8 cellular contexts compared by ENCODE assay signal in genomic region chr3:125375950-125376679, GRCh38. TPM values are rescaled to one million over a fixed set of nuclear protein-coding genes. Genes with fewer than 3 reads are reported as not detected.
A peak's percentile ranks its signal among the peaks of the same experiment; 100 is the strongest.
DNase-seq lines count a peak whose midpoint lies in the region; ATAC-seq, FAIRE-seq and TF ChIP-seq lines count a peak whose summit lies in the region.

No MANE protein-coding gene starts in this region.

- H3K9me3 ChIP-seq in CD4-positive, CD25-positive, alpha-beta regulatory T cell (ENCODE audit: control insufficient read depth in 2 of 2, low read length in 2 of 2): no peaks in the 10 kb centered on the region
- H3K9me3 ChIP-seq in T-helper 17 cell (ENCODE audit: control insufficient read depth, low read length, poor library complexity, severe bottlenecking) (no peaks in the 10 kb centered on the region), gastroesophageal sphincter (no peaks in the 10 kb centered on the region), small intestine (ENCODE audit: control insufficient read depth, low read depth) (no peaks in the 10 kb centered on the region)

- FAIRE-seq in small intestine (lab: Jason Lieb, UNC) (no peak), frontal cortex (lab: Jason Lieb, UNC) (no peak)

- TF ChIP-seq CTCF in gastroesophageal sphincter (IDR thresholded peaks at IDR 0.05): no peak

- H3K36me3 Mint-ChIP-seq in CD4-positive, CD25-positive, alpha-beta regulatory T cell: peaks cover 8% of the 10 kb centered on the region
- H3K36me3 Mint-ChIP-seq in T-helper 17 cell (ENCODE audit: low read depth): peaks cover 8% of the 10 kb centered on the region

- DNase-seq in CD4-positive, CD25-positive, alpha-beta regulatory T cell: no peak
- no peak for DNase-seq in T-helper 17 cell
- DNase-seq in small intestine: no peak
- no peak for DNase-seq in frontal cortex (ENCODE audit: low spot score in 2 of 2)
- no peak for DNase-seq in stimulated activated naive CD4-positive, alpha-beta T cell treated with Interleukin-2 at 50 U/mL for 16 hours (lab: John Stamatoyannopoulos, UW)

- TF ChIP-seq POLR2A in gastroesophageal sphincter (IDR thresholded peaks at IDR 0.05): no peak

- no peak for ATAC-seq in CD4-positive, CD25-positive, alpha-beta regulatory T cell (ENCODE audit: low read depth in 2 of 2)
- ATAC-seq in HG03378 (IDR thresholded peaks at IDR 0.05; ENCODE audit: unreplicated experiment): peak; percentile 22
- ATAC-seq in T-helper 17 cell: no peak
- no peak for ATAC-seq in gastroesophageal sphincter
- ATAC-seq in HG02759 (IDR thresholded peaks at IDR 0.05; ENCODE audit: unreplicated experiment): no peak

- peaks cover 15 to 45% (median 26%) of the 10 kb centered on the region in 4 donors for H3K4me1 Mint-ChIP-seq in CD4-positive, CD25-positive, alpha-beta regulatory T cell
- peaks cover 29% of the 10 kb centered on the region for H3K4me1 Mint-ChIP-seq in T-helper 17 cell

- TF ChIP-seq EP300 in gastroesophageal sphincter (IDR thresholded peaks at IDR 0.05): no peak

- H3K27me3 Mint-ChIP-seq in CD4-positive, CD25-positive, alpha-beta regulatory T cell: no peaks in the 10 kb centered on the region
- peaks cover 4% of the 10 kb centered on the region for H3K27me3 Mint-ChIP-seq in T-helper 17 cell

- 38% methylated on average over 10 of the region's 10 CpGs for WGBS in gastroesophageal sphincter (ENCODE audit: low coverage in 1 of 2), 2 donors
- 34 to 49% (median 42%) methylated on average over 10 of the region's 10 CpGs for WGBS in small intestine, 3 donors

- H3K27me3 ChIP-seq in CD4-positive, CD25-positive, alpha-beta regulatory T cell (ENCODE audit: control insufficient read depth, insufficient read depth, low read length): no peaks in the 10 kb centered on the region
- H3K27me3 ChIP-seq in gastroesophageal sphincter (no peaks in the 10 kb centered on the region), small intestine (ENCODE audit: control insufficient read depth in 2 of 2, insufficient read depth in 2 of 2, low read length in 2 of 2) (no peaks in the 10 kb centered on the region)

- H3K4me1 ChIP-seq in CD4-positive, CD25-positive, alpha-beta regulatory T cell (ENCODE audit: control insufficient read depth, insufficient read depth, low read length, poor library complexity, severe bottlenecking): peaks cover 31% of the 10 kb centered on the region
- H3K4me1 ChIP-seq in gastroesophageal sphincter (peaks cover 3 to 40% (median 17%) of the 10 kb centered on the region in 3 donors), small intestine (ENCODE audit: control insufficient read depth in 2 of 2, insufficient read depth in 1 of 2, low read depth in 1 of 2, low read length in 1 of 2) (peaks cover 0 to 14% of the 10 kb centered on the region in 2 donors)

- H3K36me3 ChIP-seq in CD4-positive, CD25-positive, alpha-beta regulatory T cell (ENCODE audit: control insufficient read depth, insufficient read depth, low read length): no peaks in the 10 kb centered on the region
- no peaks in the 10 kb centered on the region for H3K36me3 ChIP-seq in gastroesophageal sphincter
- H3K36me3 ChIP-seq in small intestine (ENCODE audit: control insufficient read depth in 2 of 2, insufficient read depth in 2 of 2, low read length in 2 of 2): no peaks in the 10 kb centered on the region

- peak overlapping the region; percentile 90 for H3K27ac ChIP-seq in CD4-positive, CD25-positive, alpha-beta regulatory T cell (ENCODE audit: insufficient read depth, low read length, poor library complexity, severe bottlenecking)
- H3K27ac ChIP-seq in gastroesophageal sphincter: peak overlapping the region in 3 of 4 donors; percentile 93 to 98 (median 94)
- peak overlapping the region; percentile 83 to 95 for H3K27ac ChIP-seq in small intestine (ENCODE audit: low read depth in 1 of 2, low read length in 1 of 2)

- H3K9me3 Mint-ChIP-seq in CD4-positive, CD25-positive, alpha-beta regulatory T cell: no peaks in the 10 kb centered on the region

- peak overlapping the region; percentile 95 for H3K4me3 ChIP-seq in CD4-positive, CD25-positive, alpha-beta regulatory T cell (ENCODE audit: low read depth, low read length)
- H3K4me3 ChIP-seq in gastroesophageal sphincter (peak overlapping the region; percentile 76 to 84), small intestine (ENCODE audit: low read depth in 1 of 2, low read length in 2 of 2) (peak overlapping the region in 1 of 2 donors; percentile 98)

- H3K4me3 Mint-ChIP-seq in CD4-positive, CD25-positive, alpha-beta regulatory T cell: peak overlapping the region; percentile 95 to 99 (median 96)
- peak overlapping the region; percentile 99 for H3K4me3 Mint-ChIP-seq in T-helper 17 cell

- H3K27ac Mint-ChIP-seq in CD4-positive, CD25-positive, alpha-beta regulatory T cell: peak overlapping the region; percentile 98
- peak overlapping the region; percentile 99 for H3K27ac Mint-ChIP-seq in T-helper 17 cell

RNA-seq across cellular contexts. Expression of gene ZNF148, which starts 1.0 kb away (rescaled TPM):
- total RNA-seq in CD4-positive, CD25-positive, alpha-beta regulatory T cell: 50.6 TPM
- polyA plus RNA-seq in CD4-positive, CD25-positive, alpha-beta regulatory T cell: 10 to 100 TPM; 58.0 to 75.0 (median 65.4) TPM
- total RNA-seq in T-helper 17 cell: 10 to 100 TPM; 40.0 to 40.8 TPM
- 10 to 100 TPM; 32.4 to 50.7 (median 39.4) TPM for total RNA-seq in gastroesophageal sphincter
- polyA plus RNA-seq in small intestine: 1 to 10 TPM; 4.6 to 6.5 (median 4.7) TPM
- total RNA-seq in frontal cortex: 106 TPM
